ENCODE assay signal across 8 cellular contexts in genomic region chr22:20436309-20437252, GRCh38. TPM values are rescaled to one million over a fixed set of nuclear protein-coding genes. Genes with fewer than 3 reads are reported as not detected.
DNase-seq lines count a peak whose midpoint lies in the region; ATAC-seq and TF ChIP-seq lines count a peak whose summit lies in the region.

No MANE protein-coding gene starts in this region.

- H3K27ac Mint-ChIP-seq in stimulated activated naive CD8-positive, alpha-beta T cell treated with anti-CD3 and anti-CD28 coated beads, Interleukin-15, Interleukin-2, amounts not matched to agents 100 ng/mL and 50 ng/mL, for 24 hours = no peak overlapping the region
- H3K27ac Mint-ChIP-seq in activated naive CD8-positive, alpha-beta T cell = no peak overlapping the region

- DNase-seq in stimulated activated naive CD8-positive, alpha-beta T cell treated with anti-CD3 and anti-CD28 coated beads, Interleukin-15, Interleukin-2, amounts not matched to agents 100 U/mL and 50 U/mL, for 24 hours = no peak
- DNase-seq in smooth muscle cell (lab: John Stamatoyannopoulos, UW; ENCODE audit: unreplicated experiment) (no peak), superior temporal gyrus (ENCODE audit: extremely low spot score) (no peak), NCI-H2196 (lab: John Stamatoyannopoulos, UW; ENCODE audit: unreplicated experiment) (no peak)

- TF ChIP-seq CTCF in smooth muscle cell (IDR thresholded peaks at IDR 0.05; ENCODE audit: borderline replicate concordance, insufficient read depth, poor library complexity, severe bottlenecking) = no peak

- H3K9ac ChIP-seq in smooth muscle cell (ENCODE audit: low read depth) = peak overlapping the region; percentile 83

- H3K27me3 Mint-ChIP-seq in stimulated activated naive CD8-positive, alpha-beta T cell treated with anti-CD3 and anti-CD28 coated beads, Interleukin-15, Interleukin-2, amounts not matched to agents 100 ng/mL and 50 ng/mL, for 24 hours = peaks cover 53% of the 10 kb centered on the region
- H3K27me3 Mint-ChIP-seq in activated naive CD8-positive, alpha-beta T cell = peaks cover 26% of the 10 kb centered on the region

- H3K27me3 ChIP-seq in smooth muscle cell (ENCODE audit: low read depth) = no peaks in the 10 kb centered on the region

- H3K36me3 ChIP-seq in smooth muscle cell (ENCODE audit: low read depth) = no peaks in the 10 kb centered on the region

- H3K36me3 Mint-ChIP-seq in stimulated activated naive CD8-positive, alpha-beta T cell treated with anti-CD3 and anti-CD28 coated beads, Interleukin-15, Interleukin-2, amounts not matched to agents 100 ng/mL and 50 ng/mL, for 24 hours (ENCODE audit: low read depth) = no peaks in the 10 kb centered on the region
- no peaks in the 10 kb centered on the region for H3K36me3 Mint-ChIP-seq in activated naive CD8-positive, alpha-beta T cell

- peaks cover 46% of the 10 kb centered on the region for H3K79me2 ChIP-seq in smooth muscle cell (ENCODE audit: low read depth)

- H3K4me3 ChIP-seq in iPS-18c (ENCODE audit: insufficient read depth, low read depth, low read length) = peak overlapping the region; percentile 65
- H3K4me3 ChIP-seq in smooth muscle cell = peak overlapping the region; percentile 67

- peaks cover 10% of the 10 kb centered on the region for H3F3A ChIP-seq in smooth muscle cell (ENCODE audit: low read depth)

- H3K4me1 Mint-ChIP-seq in stimulated activated naive CD8-positive, alpha-beta T cell treated with anti-CD3 and anti-CD28 coated beads, Interleukin-15, Interleukin-2, amounts not matched to agents 100 ng/mL and 50 ng/mL, for 24 hours (ENCODE audit: low read depth) = peaks cover 9% of the 10 kb centered on the region
- H3K4me1 Mint-ChIP-seq in activated naive CD8-positive, alpha-beta T cell (ENCODE audit: low read depth) = peaks cover 16% of the 10 kb centered on the region

- WGBS in smooth muscle cell (ENCODE audit: low lambda C conversion rate) = 1% methylated on average over 59 of the region's 89 CpGs

- H3K4me2 ChIP-seq in smooth muscle cell = peak overlapping the region; percentile 100

- no peaks in the 10 kb centered on the region for H3K9me3 Mint-ChIP-seq in stimulated activated naive CD8-positive, alpha-beta T cell treated with anti-CD3 and anti-CD28 coated beads, Interleukin-15, Interleukin-2, amounts not matched to agents 100 ng/mL and 50 ng/mL, for 24 hours
- no peaks in the 10 kb centered on the region for H3K9me3 Mint-ChIP-seq in activated naive CD8-positive, alpha-beta T cell (ENCODE audit: low read depth)

- H4K20me1 ChIP-seq in smooth muscle cell (ENCODE audit: low read depth) = peaks cover 50% of the 10 kb centered on the region

- H3K4me1 ChIP-seq in smooth muscle cell (ENCODE audit: low read depth) = peaks cover 12% of the 10 kb centered on the region

- no peaks in the 10 kb centered on the region for H3K9me3 ChIP-seq in iPS-18c (ENCODE audit: control insufficient read depth, insufficient read depth, low read length)
- no peaks in the 10 kb centered on the region for H3K9me3 ChIP-seq in smooth muscle cell (replicated peaks; ENCODE audit: low read depth)

- peak overlapping the region; percentile 64 for H3K4me3 Mint-ChIP-seq in stimulated activated naive CD8-positive, alpha-beta T cell treated with anti-CD3 and anti-CD28 coated beads, Interleukin-15, Interleukin-2, amounts not matched to agents 100 ng/mL and 50 ng/mL, for 24 hours
- peak overlapping the region; percentile 83 for H3K4me3 Mint-ChIP-seq in activated naive CD8-positive, alpha-beta T cell

- ATAC-seq in stimulated activated naive CD8-positive, alpha-beta T cell treated with anti-CD3 and anti-CD28 coated beads, Interleukin-15, Interleukin-2, amounts not matched to agents 100 U/mL and 50 U/mL, for 24 hours = no peak
- no peak for ATAC-seq in HG03457 (IDR thresholded peaks at IDR 0.05; ENCODE audit: unreplicated experiment)

- peak overlapping the region; percentile 57 for H3K27ac ChIP-seq in smooth muscle cell (ENCODE audit: low read depth)

- no peak overlapping the region for H2AFZ ChIP-seq in smooth muscle cell (ENCODE audit: low read depth)

RNA-seq across cellular contexts. Expression of gene SCARF2, which starts 1.0 kb away (rescaled TPM):
- 30.9 and 32.8 TPM in 2 replicates for total RNA-seq in smooth muscle cell
- 70.9 and 89.8 TPM in 2 replicates for polyA plus RNA-seq in smooth muscle cell

RNA-seq across cellular contexts. Expression of gene ZNF74, which starts 42.6 kb away (rescaled TPM):
- 11.8 and 12.5 TPM in 2 replicates for total RNA-seq in smooth muscle cell
- 12.1 and 14.3 TPM in 2 replicates for polyA plus RNA-seq in smooth muscle cell

RNA-seq across cellular contexts. Expression of gene KLHL22, which starts 59.0 kb away (rescaled TPM):
- 17.1 and 26.1 TPM in 2 replicates for total RNA-seq in smooth muscle cell
- polyA plus RNA-seq in smooth muscle cell = 18.1 and 27.3 TPM in 2 replicates
